8 cellular contexts compared by ENCODE assay signal in the genomic region with DNA sequence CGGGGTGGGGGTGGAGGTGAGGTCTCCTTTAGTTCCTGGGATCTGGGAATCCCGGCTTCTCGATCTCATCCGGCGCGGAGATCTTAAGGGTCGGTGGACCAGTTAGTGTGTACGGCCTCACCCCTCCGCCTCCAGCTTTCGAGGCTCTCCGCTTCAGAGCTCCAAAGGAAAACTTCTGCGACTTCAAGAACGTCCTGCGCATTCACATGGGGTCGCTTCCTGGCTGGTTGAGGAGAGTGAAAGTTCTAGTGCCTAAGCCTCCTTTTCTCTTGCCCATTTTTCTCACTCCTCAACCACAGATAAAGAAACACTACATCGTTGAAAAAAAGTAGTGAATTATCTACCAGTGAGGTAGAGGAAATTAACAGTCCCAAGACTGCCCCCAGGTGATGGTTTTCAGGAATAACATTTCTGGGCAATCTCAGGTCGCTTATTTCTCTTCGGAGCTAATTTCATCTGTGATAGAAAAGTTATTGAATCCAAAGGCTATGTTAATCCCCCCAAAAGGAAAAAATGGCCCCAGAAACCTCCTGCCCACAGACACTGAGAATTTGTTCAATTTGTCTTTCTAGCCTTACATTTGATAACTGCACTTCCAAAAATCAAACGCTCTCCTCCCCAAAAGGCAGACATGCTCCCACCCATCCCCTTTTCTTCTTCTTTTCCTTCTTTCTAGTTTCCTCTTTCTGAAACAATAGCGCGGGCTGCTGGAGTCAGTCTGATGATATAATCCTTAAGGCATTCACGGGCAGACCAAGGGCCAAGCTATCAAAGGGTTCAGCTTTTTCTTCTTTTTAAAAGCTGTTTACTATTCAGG. TPM values are rescaled to one million over a fixed set of nuclear protein-coding genes. Genes with fewer than 3 reads are reported as not detected.
DNase-seq lines count a peak whose midpoint lies in the region; ATAC-seq, FAIRE-seq and TF ChIP-seq lines count a peak whose summit lies in the region.

No MANE protein-coding gene starts in this region.

- peaks cover 12% of the 10 kb centered on the region for H3K27me3 ChIP-seq in mammary epithelial cell (ENCODE audit: insufficient read depth, low read length)
- peaks cover 43% of the 10 kb centered on the region for H3K27me3 ChIP-seq in kidney epithelial cell (ENCODE audit: control insufficient read depth, insufficient read depth, low read length)

- CTCF ChIA-PET in GM10248 (lab: Yijun Ruan, JAX): interaction anchor here (0.6 to 2.3 kb wide), 33 partner anchors 9 to 988 kb away, joined by 3 to 27 read pairs (median 4); no protein-coding TSS in a partner anchor
- CTCF ChIA-PET in mammary epithelial cell (lab: Charles Lee; ENCODE audit: low non-redundant PET): interaction anchor here (0.6 kb wide), 4 partner anchors 13 to 357 kb away, joined by 3 to 6 read pairs (median 5); no protein-coding TSS in a partner anchor

- no peaks in the 10 kb centered on the region for H4K20me1 ChIP-seq in mammary epithelial cell (ENCODE audit: insufficient read depth, low read length)

- peak overlapping the region; percentile 50 for H3K4me2 ChIP-seq in mammary epithelial cell (ENCODE audit: insufficient read depth, low read depth, low read length)

- peak overlapping the region; percentile 54 for H2AFZ ChIP-seq in mammary epithelial cell (ENCODE audit: low read depth, low read length)

- H3K36me3 Mint-ChIP-seq in stimulated activated memory B cell treated with anti-CD40 and anti-IgM and Interleukin-4, amounts not matched to agents 10 μg/mL and 1 μg/mL and 100 μg/mL, for 72 hours: peaks cover 12% of the 10 kb centered on the region

- ATAC-seq in HG03175 (IDR thresholded peaks at IDR 0.05; ENCODE audit: unreplicated experiment) (peak; percentile 77), HG02610 (IDR thresholded peaks at IDR 0.05; ENCODE audit: unreplicated experiment) (no peak)
- no peak for ATAC-seq in stimulated activated memory B cell treated with anti-CD40 and anti-IgM and Interleukin-4, amounts not matched to agents 10 μg/mL and 1 μg/mL and 100 μg/mL, for 72 hours

- TF ChIP-seq CTCF in GM10248 (IDR thresholded peaks at IDR 0.05; ENCODE audit: control extremely low read depth, extremely low read depth, low read depth, missing control alignments) (peak; percentile 52), mammary epithelial cell (conservative IDR thresholded peaks at IDR 0.05 in 1 of 2, IDR thresholded peaks at IDR 0.05 in 1 of 2; ENCODE audit: extremely low read depth in 1 of 2, insufficient read depth in 1 of 2, low read depth in 1 of 2, low read length in 2 of 2) (peak; percentile 47 to 55), kidney epithelial cell (IDR thresholded peaks at IDR 0.05; ENCODE audit: insufficient read depth, low read length, poor library complexity, severe bottlenecking) (peak; percentile 57)

- in situ Hi-C loops in mammary epithelial cell (cut with MboI; ENCODE audit: low sequenced_read_pairs in 2 of 2): loop anchor here (25.0 kb wide), 1 partner anchor 846 kb away; no protein-coding TSS in a partner anchor

- dilution Hi-C loops in mammary epithelial cell (cut with HindIII; ENCODE audit: low sequenced_read_pairs): no loop called here

- H3K4me1 ChIP-seq in mammary epithelial cell (ENCODE audit: insufficient read depth, low read length): peaks cover 38% of the 10 kb centered on the region

- POLR2A ChIA-PET in GM10248 (lab: Yijun Ruan, JAX): no interaction called here

- H3K27ac Mint-ChIP-seq in stimulated activated memory B cell treated with anti-CD40 and anti-IgM and Interleukin-4, amounts not matched to agents 10 μg/mL and 1 μg/mL and 100 μg/mL, for 72 hours: peak overlapping the region; percentile 51

- H3K4me3 ChIP-seq in mammary epithelial cell (replicated peaks in 1 of 3; ENCODE audit: insufficient read depth in 1 of 3, low read depth in 2 of 3, low read length in 3 of 3) (no peak overlapping the region), kidney epithelial cell (ENCODE audit: low read depth, low read length) (peak overlapping the region; percentile 20)

- FAIRE-seq in A204.1 (lab: Jason Lieb, UNC): peak; percentile 78

- intact Hi-C loops in mammary epithelial cell (cut with micrococcal nuclease): loop anchor here (1.0 to 10.0 kb wide), 2 partner anchors 266 to 857 kb away; no protein-coding TSS in a partner anchor

- H3K4me3 Mint-ChIP-seq in stimulated activated memory B cell treated with anti-CD40 and anti-IgM and Interleukin-4, amounts not matched to agents 10 μg/mL and 1 μg/mL and 100 μg/mL, for 72 hours: peak overlapping the region; percentile 68

- BruUV-seq in mammary epithelial cell (replicated peaks; lab: Mats Ljungman, UMichigan): no TSS peak

- no peak overlapping the region for H3K27ac ChIP-seq in mammary epithelial cell (ENCODE audit: insufficient read depth, low read depth, low read length)

- H3K79me2 ChIP-seq in mammary epithelial cell (ENCODE audit: insufficient read depth, low read length): no peaks in the 10 kb centered on the region

- H3K36me3 ChIP-seq in mammary epithelial cell (ENCODE audit: insufficient read depth, low read length) (no peaks in the 10 kb centered on the region), kidney epithelial cell (ENCODE audit: control insufficient read depth, insufficient read depth, low read length) (no peaks in the 10 kb centered on the region)

- peaks cover 15% of the 10 kb centered on the region for H3K9me3 ChIP-seq in mammary epithelial cell (replicated peaks; ENCODE audit: insufficient read depth, low read length)

- H3K9ac ChIP-seq in mammary epithelial cell (ENCODE audit: insufficient read depth, low read length): no peak overlapping the region

- peak; percentile 67 for DNase-seq in GM10248 (ENCODE audit: extremely low spot score)
- DNase-seq in NOMO-1 treated with DMSO at 0.1 percent for 48 hours (lab: John Stamatoyannopoulos, UW; ENCODE audit: unreplicated experiment): peak; percentile 57
- peak; percentile 32 for DNase-seq in mammary epithelial cell
- DNase-seq in kidney epithelial cell (ENCODE audit: low read depth): peak; percentile 31

- H3K27me3 Mint-ChIP-seq in stimulated activated memory B cell treated with anti-CD40 and anti-IgM and Interleukin-4, amounts not matched to agents 10 μg/mL and 1 μg/mL and 100 μg/mL, for 72 hours: peaks cover 62% of the 10 kb centered on the region

- WGBS in mammary epithelial cell (ENCODE audit: low coverage, missing lambda C conversion rate): 5% methylated on average over 9 of the region's 22 CpGs

- peaks cover 15% of the 10 kb centered on the region for H3K4me1 Mint-ChIP-seq in stimulated activated memory B cell treated with anti-CD40 and anti-IgM and Interleukin-4, amounts not matched to agents 10 μg/mL and 1 μg/mL and 100 μg/mL, for 72 hours

- no peaks in the 10 kb centered on the region for H3K9me3 Mint-ChIP-seq in stimulated activated memory B cell treated with anti-CD40 and anti-IgM and Interleukin-4, amounts not matched to agents 10 μg/mL and 1 μg/mL and 100 μg/mL, for 72 hours

RNA-seq across cellular contexts. Expression of gene TBX15, which starts 20.5 kb away (rescaled TPM):
- total RNA-seq in mammary epithelial cell (under 1 TPM in 1 of 2 donors, not detected in 1; 0.17 TPM), kidney epithelial cell (0.21 TPM in 1 of 2 replicates, not detected in the other)
- polyA plus RNA-seq in mammary epithelial cell: 0.01 TPM
- 2.3 TPM for polyA minus RNA-seq in mammary epithelial cell
